Comparison of ENCODE assay signal across 8 cellular contexts in genomic region chr2:9950521-9951271, GRCh38. TPM values are rescaled to one million over a fixed set of nuclear protein-coding genes. Genes with fewer than 3 reads are reported as not detected.
A peak's percentile ranks its signal among the peaks of the same experiment; 100 is the strongest.
DNase-seq lines count a peak whose midpoint lies in the region; ATAC-seq, FAIRE-seq and TF ChIP-seq lines count a peak whose summit lies in the region.

No MANE protein-coding gene starts in this region.

- H3K36me3 Mint-ChIP-seq in astrocyte (ENCODE audit: low read depth, unreplicated experiment) = no peaks in the 10 kb centered on the region

- H3K27ac ChIP-seq in astrocyte (ENCODE audit: low read depth, low read length) = no peak overlapping the region

- no peaks in the 10 kb centered on the region for H3K79me2 ChIP-seq in astrocyte (ENCODE audit: insufficient read depth, low read length)

- peak overlapping the region; percentile 65 for H3K9ac ChIP-seq in astrocyte (ENCODE audit: low read length)

- peaks cover 21% of the 10 kb centered on the region for H3K27me3 Mint-ChIP-seq in astrocyte (ENCODE audit: low read depth, unreplicated experiment)

- no peaks in the 10 kb centered on the region for H3K4me1 Mint-ChIP-seq in astrocyte (ENCODE audit: low read depth, unreplicated experiment)

- no peaks in the 10 kb centered on the region for H3K9me3 ChIP-seq in astrocyte (ENCODE audit: insufficient read depth, low read depth, low read length)

- H2AFZ ChIP-seq in astrocyte (ENCODE audit: low read depth, low read length) = peak overlapping the region; percentile 83

- peak; percentile 32 for ATAC-seq in HG02884 (IDR thresholded peaks at IDR 0.05; ENCODE audit: unreplicated experiment)

- no peak; the same call in 1 of the 2 replicates for TF ChIP-seq POLR2A in GM12892 (IDR thresholded peaks at IDR 0.05; ENCODE audit: low read depth, low read length)

- TF ChIP-seq CTCF in AG04449 (IDR thresholded peaks at IDR 0.05; ENCODE audit: insufficient read depth, low read length, missing control alignments) = no peak
- TF ChIP-seq CTCF in astrocyte (IDR thresholded peaks at IDR 0.05; ENCODE audit: insufficient read depth, low read depth, low read length) = no peak

- CTCF ChIA-PET in AG04449 (lab: Yijun Ruan, JAX) = interaction anchor here (1.1 kb wide), 1 partner anchor 137 kb away, joined by 3 read pairs; no protein-coding TSS in a partner anchor

- no peaks in the 10 kb centered on the region for H3K9me3 Mint-ChIP-seq in astrocyte (ENCODE audit: unreplicated experiment)

- no peak overlapping the region for H3K27ac Mint-ChIP-seq in astrocyte (ENCODE audit: unreplicated experiment)

- no peak for DNase-seq in AG04449 (ENCODE audit: low read depth, low spot score)
- peak; percentile 63 for DNase-seq in GM12892 (ENCODE audit: insufficient read length)
- peak; percentile 2 for DNase-seq in RKO (ENCODE audit: low spot score)
- no peak for DNase-seq in astrocyte (ENCODE audit: low read depth)
- DNase-seq in islet precursor cell = peak; percentile 77
- peak; percentile 47 for DNase-seq in stimulated activated CD4-positive, alpha-beta T cell treated with anti-CD3 and anti-CD28 coated beads, Interleukin-2, amount 100 ng/mL, for 24 hours
- no peak for DNase-seq in central memory CD4-positive, alpha-beta T cell

- H3K4me2 ChIP-seq in astrocyte (ENCODE audit: low read length) = peak overlapping the region; percentile 86

- peaks cover 15% of the 10 kb centered on the region for H3K27me3 ChIP-seq in astrocyte (ENCODE audit: insufficient read depth, low read length)

- H3K4me3 Mint-ChIP-seq in astrocyte (ENCODE audit: unreplicated experiment) = peak overlapping the region; percentile 76

- no peaks in the 10 kb centered on the region for H4K20me1 ChIP-seq in astrocyte (ENCODE audit: insufficient read depth, low read length)

- H3K4me3 ChIP-seq in AG04449 (ENCODE audit: low read depth, low read length) (peak overlapping the region; percentile 58), astrocyte (ENCODE audit: insufficient read depth, low read depth, low read length) (peak overlapping the region; percentile 62)

- H3K4me1 ChIP-seq in astrocyte (ENCODE audit: insufficient read depth, low read length) = peaks cover 4% of the 10 kb centered on the region

- POLR2A ChIA-PET in AG04449 (lab: Yijun Ruan, JAX) = no interaction called here

- FAIRE-seq in GM12892 (lab: Jason Lieb, UNC) (no peak), astrocyte (lab: Jason Lieb, UNC) (no peak)

- no peaks in the 10 kb centered on the region for H3K36me3 ChIP-seq in astrocyte (ENCODE audit: insufficient read depth, low read length)

RNA-seq across cellular contexts. Expression of gene GRHL1, which starts 0.8 kb away (rescaled TPM):
- 0.21 TPM for polyA plus RNA-seq in GM12892 (2012; ENCODE audit: missing spikeins)
- 2.5 and 4.1 TPM in 2 replicates for total RNA-seq in astrocyte

Comparison
In these comparisons a context has a peak if more than half of its experiments do, and no peak if none do; other contexts are left out.
1. DNase-seq: peak in GM12892 (single experiment), RKO (single experiment), islet precursor cell (single experiment) and stimulated activated CD4-positive, alpha-beta T cell treated with anti-CD3 and anti-CD28 coated beads, Interleukin-2, amount 100 ng/mL, for 24 hours (2 of 2); none in AG04449 (single experiment), astrocyte (single experiment) and central memory CD4-positive, alpha-beta T cell (single experiment).